24 cellular contexts compared by ENCODE assay signal in genomic region chr13:63554157-63554556, GRCh38.
DNase-seq lines count a peak whose midpoint lies in the region; ATAC-seq, FAIRE-seq and TF ChIP-seq lines count a peak whose summit lies in the region.
"Had no signal": no experiment of that assay in that cellular context is flagged by ENCODE, and none has a peak within 500 bp of the region (broad histone marks: within the 10 kb centered on the region; RNA-seq: fewer than 3 reads in every experiment).

No MANE protein-coding gene starts in this region.

- no CpG with 5 or more reads among the region's 1 CpG for WGBS in IMR-90 (ENCODE audit: extremely low coverage in 2 of 2, insufficient read length in 1 of 2), 2 experiments

- H3K56ac ChIP-seq in IMR-90 (ENCODE audit: extremely low read depth, insufficient read depth, low read length) = no peak overlapping the region

- FAIRE-seq in islet of Langerhans (lab: Jason Lieb, UNC) = peak; percentile 47
- FAIRE-seq: A549, GM12892, GM19239, H1 had no signal

- intact Hi-C loops in IMR-90 (cut with micrococcal nuclease) = no loop called here

- TF ChIP-seq POLR2A in IMR-90 (IDR thresholded peaks at IDR 0.05; ENCODE audit: low read depth, low read length) = no peak

- H3K4ac ChIP-seq in IMR-90 (ENCODE audit: low read depth, low read length) = no peak overlapping the region

- H3K4me2 ChIP-seq in IMR-90 (ENCODE audit: low read depth, low read length) = no peak overlapping the region
- H3K4me2 ChIP-seq: A549; BLaER1 treated with 17β-estradiol and CSF1 and Interleukin-3, amounts not matched to agents 10 nM and 100 nM had no signal

- no peak overlapping the region for H3K23ac ChIP-seq in IMR-90 (ENCODE audit: low read depth, low read length)

- POLR2A ChIA-PET in IMR-90 (lab: Charles Lee; ENCODE audit: unreplicated experiment) = no interaction called here

- no peak overlapping the region for H2BK15ac ChIP-seq in IMR-90 (ENCODE audit: low read depth, low read length)

- H3K27ac Mint-ChIP-seq in T-helper 17 cell = no peak overlapping the region
- H3K27ac Mint-ChIP-seq: CD4-positive, alpha-beta memory T cell had no signal

- no peak overlapping the region for H3K18ac ChIP-seq in IMR-90 (ENCODE audit: low read depth, low read length)

- H3K9ac ChIP-seq in IMR-90 (ENCODE audit: low read depth, low read length) = no peak overlapping the region
- H3K9ac ChIP-seq: BLaER1 treated with 17β-estradiol and CSF1 and Interleukin-3, amounts not matched to agents 10 nM and 100 nM; GM23248 had no signal

- H3K4me3 Mint-ChIP-seq in T-helper 17 cell = no peak overlapping the region
- H3K4me3 Mint-ChIP-seq: CD4-positive, alpha-beta memory T cell had no signal

- TF ChIP-seq RAD21 in IMR-90 (IDR thresholded peaks at IDR 0.05; ENCODE audit: low read length) = no peak

- H2BK5ac ChIP-seq in IMR-90 (ENCODE audit: low read depth, low read length, poor library complexity, severe bottlenecking) = no peak overlapping the region

- H3K36me3 Mint-ChIP-seq in T-helper 17 cell (ENCODE audit: low read depth) = no peaks in the 10 kb centered on the region
- H3K36me3 Mint-ChIP-seq: CD4-positive, alpha-beta memory T cell had no signal

- H2AFZ ChIP-seq in IMR-90 (replicated peaks; ENCODE audit: low read length, poor library complexity) = no peak overlapping the region
- H2AFZ ChIP-seq: GM23248 had no signal

- no TSS peak for BruUV-seq in IMR-90 (replicated peaks; lab: Mats Ljungman, UMichigan)

- H2BK20ac ChIP-seq in IMR-90 (ENCODE audit: low read depth, low read length) = no peak overlapping the region

- no peaks in the 10 kb centered on the region for H3K4me1 Mint-ChIP-seq in T-helper 17 cell
- H3K4me1 Mint-ChIP-seq: CD4-positive, alpha-beta memory T cell had no signal

- DNase-seq in IMR-90 = peak; percentile 7
- peak; percentile 19 for DNase-seq in fibroblast of pulmonary artery (ENCODE audit: low read depth)
- DNase-seq in NCI-H1694 (lab: John Stamatoyannopoulos, UW) = no peak
- DNase-seq in T-helper 17 cell = no peak
- no peak for DNase-seq in DMS153 treated with DMSO at 0.1 percent for 48 hours (lab: John Stamatoyannopoulos, UW; ENCODE audit: unreplicated experiment)
- DNase-seq: 8988T; ACHN; AML-193; BE2C; Calu3; CD4-positive, alpha-beta memory T cell; COR-L47; DND-41; GM23248; H7; HCEC 1CT had no signal

- no peak overlapping the region for H4K8ac ChIP-seq in IMR-90 (ENCODE audit: low read depth in 2 of 2, low read length in 2 of 2)

- H4K91ac ChIP-seq in IMR-90 (ENCODE audit: insufficient read depth, low read depth, low read length) = no peak overlapping the region

- no peak overlapping the region for H3K27ac ChIP-seq in IMR-90 (ENCODE audit: insufficient read depth, low read length)
- peak overlapping the region; percentile 41 for H3K27ac ChIP-seq in VCaP
- H3K27ac ChIP-seq: A549; BLaER1 treated with 17β-estradiol and CSF1 and Interleukin-3, amounts not matched to agents 10 nM and 100 nM; GM23248 had no signal

- H3K4me3 ChIP-seq in IMR-90 (ENCODE audit: insufficient read depth, low read depth, low read length) = no peak overlapping the region
- H3K4me3 ChIP-seq in fibroblast of pulmonary artery (replicated peaks; ENCODE audit: low read depth, low read length) = no peak overlapping the region
- H3K4me3 ChIP-seq: A549; BLaER1 treated with 17β-estradiol and CSF1 and Interleukin-3, amounts not matched to agents 10 nM and 100 nM; GM23248 had no signal

- no peaks in the 10 kb centered on the region for H3K4me1 ChIP-seq in IMR-90 (ENCODE audit: control insufficient read depth, insufficient read depth, low read length)
- H3K4me1 ChIP-seq: A549; BLaER1 treated with 17β-estradiol and CSF1 and Interleukin-3, amounts not matched to agents 10 nM and 100 nM had no signal

- H3K9me3 ChIP-seq in IMR-90 (ENCODE audit: control insufficient read depth, insufficient read depth, low read length) (no peaks in the 10 kb centered on the region), T-helper 17 cell (ENCODE audit: control insufficient read depth, low read length, poor library complexity, severe bottlenecking) (no peaks in the 10 kb centered on the region)
- H3K9me3 ChIP-seq: A549; BLaER1 treated with 17β-estradiol and CSF1 and Interleukin-3, amounts not matched to agents 10 nM and 100 nM had no signal

- H3K36me3 ChIP-seq in IMR-90 (ENCODE audit: control insufficient read depth, insufficient read depth, low read length) = no peaks in the 10 kb centered on the region
- H3K36me3 ChIP-seq: BE2C; BLaER1 treated with 17β-estradiol and CSF1 and Interleukin-3, amounts not matched to agents 10 nM and 100 nM had no signal

- no peak overlapping the region for H2AK5ac ChIP-seq in IMR-90 (ENCODE audit: low read depth, low read length)

- no peaks in the 10 kb centered on the region for H3K27me3 Mint-ChIP-seq in T-helper 17 cell
- H3K27me3 Mint-ChIP-seq: CD4-positive, alpha-beta memory T cell had no signal

- CTCF ChIA-PET in IMR-90 (lab: Yijun Ruan, JAX) = no interaction called here

- no peak overlapping the region for H3K14ac ChIP-seq in IMR-90 (replicated peaks; ENCODE audit: low read depth, low read length)

- no peaks in the 10 kb centered on the region for H3K27me3 ChIP-seq in IMR-90 (ENCODE audit: control insufficient read depth, insufficient read depth, low read length)
- H3K27me3 ChIP-seq: BE2C; BLaER1 treated with 17β-estradiol and CSF1 and Interleukin-3, amounts not matched to agents 10 nM and 100 nM had no signal

- no peaks in the 10 kb centered on the region for H4K20me1 ChIP-seq in IMR-90 (ENCODE audit: insufficient read depth, low read length)
- H4K20me1 ChIP-seq: BLaER1 treated with 17β-estradiol and CSF1 and Interleukin-3, amounts not matched to agents 10 nM and 100 nM had no signal

- H3K79me1 ChIP-seq in IMR-90 (ENCODE audit: low read depth in 1 of 2, low read length in 2 of 2) = no peaks in the 10 kb centered on the region

- in situ Hi-C loops in IMR-90 (cut with MboI; ENCODE audit: low sequenced_read_pairs) = no loop called here

- dilution Hi-C loops in IMR-90 (cut with HindIII; ENCODE audit: low sequenced_read_pairs, unreplicated experiment) = no loop called here

- TF ChIP-seq CTCF in IMR-90 (conservative IDR thresholded peaks at IDR 0.05; ENCODE audit: low read depth, low read length) (no peak), VCaP (conservative IDR thresholded peaks at IDR 0.05) (no peak), fibroblast of pulmonary artery (IDR thresholded peaks at IDR 0.05; ENCODE audit: low read length, missing control alignments) (no peak)

- H3K9me1 ChIP-seq in IMR-90 (ENCODE audit: insufficient read depth, low read length) = no peaks in the 10 kb centered on the region

- no peak overlapping the region for H4K5ac ChIP-seq in IMR-90 (ENCODE audit: low read depth, low read length)

- ATAC-seq in IMR-90 (ENCODE audit: low read depth) = no peak
- no peak for ATAC-seq in GM18867 (IDR thresholded peaks at IDR 0.05; ENCODE audit: unreplicated experiment)
- no peak for ATAC-seq in T-helper 17 cell
- ATAC-seq: A549 had no signal

- H2AK9ac ChIP-seq in IMR-90 (replicated peaks; ENCODE audit: low read depth, low read length, poor library complexity) = no peak overlapping the region

- no peak overlapping the region for H2BK120ac ChIP-seq in IMR-90 (ENCODE audit: low read depth, low read length)

TF ChIP-seq in IMR-90, 13 proteins besides CTCF, POLR2A, EP300 and RAD21:
- TF ChIP-seq MAZ (IDR thresholded peaks at IDR 0.05; ENCODE audit: borderline replicate concordance, low read depth, low read length) (no peak), FOS (IDR thresholded peaks at IDR 0.05; ENCODE audit: low read depth, low read length) (no peak), BHLHE40 (IDR thresholded peaks at IDR 0.05; ENCODE audit: low read depth, low read length) (no peak), CEBPB (IDR thresholded peaks at IDR 0.05; ENCODE audit: low read depth, low read length) (no peak), MAFK (IDR thresholded peaks at IDR 0.05; ENCODE audit: low read depth, low read length) (no peak), RFX5 (IDR thresholded peaks at IDR 0.05; ENCODE audit: low read depth, low read length) (no peak), RCOR1 (IDR thresholded peaks at IDR 0.05; ENCODE audit: insufficient replicate concordance, low read length) (no peak)

Comparison
In these comparisons a context has a peak if more than half of its experiments do, and no peak if none do; other contexts are left out.
1. DNase-seq: peak in IMR-90 (single experiment) and fibroblast of pulmonary artery (single experiment); none in NCI-H1694 (single experiment), T-helper 17 cell (0 of 3) and DMS153 treated with DMSO at 0.1 percent for 48 hours (single experiment).